23 cellular contexts compared by ENCODE assay signal in the genomic region with DNA sequence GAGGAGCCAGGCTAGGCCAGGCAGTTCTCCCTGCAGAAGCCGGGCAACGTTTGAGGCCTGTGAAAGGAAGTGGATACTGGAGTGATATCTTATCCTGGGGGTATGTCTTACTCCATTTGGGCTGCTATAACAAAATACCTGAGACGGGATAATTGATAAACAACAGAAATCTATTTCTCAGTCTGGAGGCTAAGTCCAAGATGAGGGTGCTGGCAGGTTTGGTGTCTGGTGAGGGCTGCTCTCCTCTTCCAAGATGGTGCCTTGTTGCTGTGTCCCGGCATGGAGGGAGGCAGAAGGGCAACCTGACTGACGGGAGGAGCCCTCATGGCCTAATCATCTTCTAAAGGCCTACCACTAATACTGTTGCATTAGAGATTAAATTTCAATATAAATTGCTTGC.
"Had no signal": no experiment of that assay in that cellular context is flagged by ENCODE, and none has a peak within 500 bp of the region (broad histone marks: within the 10 kb centered on the region; RNA-seq: fewer than 3 reads in every experiment).

No MANE protein-coding gene starts in this region.

- DNase-seq: activated B cell treated with CpG ODN at 0.5 μM for 24 hours; activated CD4-positive, alpha-beta memory T cell treated with anti-CD3 and anti-CD28 coated beads, Interleukin-2, amount 10 ng/mL, durations not matched to agents 7 days and 5 days; activated CD4-positive, alpha-beta T cell treated with anti-CD3 and anti-CD28 coated beads for 1 hour; activated CD4-positive, alpha-beta T cell treated with anti-CD3 and anti-CD28 coated beads, Interleukin-2, amount 10 ng/mL, durations not matched to agents 24 days and 14 days; activated gamma-delta T cell; activated naive CD4-positive, alpha-beta T cell treated with anti-CD3 and anti-CD28 coated beads, Interleukin-2, amount 10 ng/mL, durations not matched to agents 7 days and 5 days; activated naive CD8-positive, alpha-beta T cell treated with anti-CD3 and anti-CD28 coated beads for 36 hours; activated T-cell treated with anti-CD3 and anti-CD28 coated beads for 4 hours; activated T-cell treated with anti-CD3 and anti-CD28 coated beads, Interleukin-2, amount 50 U/mL, for 48 hours; brain microvascular endothelial cell; MM.1S; NCI-H1105 treated with DMSO at 0.1 percent for 48 hours; NCI-H1436 treated with DMSO at 0.1 percent for 48 hours; NCI-H187 treated with DMSO at 0.1 percent for 48 hours; NCI-H2081 treated with DMSO at 0.1 percent for 48 hours; NCI-H446; NCI-H524; Peyer's patch; SHP77; T-helper 17 cell; T-helper 9 cell had no signal

- H3K27ac ChIP-seq: brain microvascular endothelial cell, cardiac muscle cell had no signal

- H3K36me3 ChIP-seq: brain microvascular endothelial cell, cardiac muscle cell, Peyer's patch had no signal

- ATAC-seq: activated T-helper 17 cell treated with anti-CD3 and anti-CD28 coated beads, Interleukin-2, amount 50 U/mL, for 72 hours; T-helper 17 cell had no signal

- H3K27me3 Mint-ChIP-seq: activated B cell treated with CpG ODN at 0.5 μM for 24 hours; activated CD4-positive, alpha-beta memory T cell treated with anti-CD3 and anti-CD28 coated beads, Interleukin-2, amount 10 ng/mL, durations not matched to agents 7 days and 5 days; activated naive CD8-positive, alpha-beta T cell treated with anti-CD3 and anti-CD28 coated beads for 36 hours; activated T-helper 17 cell treated with anti-CD3 and anti-CD28 coated beads, Interleukin-2, amount 50 U/mL, for 72 hours; T-helper 17 cell had no signal

- H3K27ac Mint-ChIP-seq: activated B cell treated with CpG ODN at 0.5 μM for 24 hours; activated CD4-positive, alpha-beta memory T cell treated with anti-CD3 and anti-CD28 coated beads, Interleukin-2, amount 10 ng/mL, durations not matched to agents 7 days and 5 days; activated CD4-positive, alpha-beta T cell treated with anti-CD3 and anti-CD28 coated beads, Interleukin-2, amount 10 ng/mL, durations not matched to agents 24 days and 14 days; activated naive CD4-positive, alpha-beta T cell treated with anti-CD3 and anti-CD28 coated beads, Interleukin-2, amount 10 ng/mL, durations not matched to agents 7 days and 5 days; activated naive CD8-positive, alpha-beta T cell treated with anti-CD3 and anti-CD28 coated beads for 36 hours; activated T-helper 17 cell treated with anti-CD3 and anti-CD28 coated beads, Interleukin-2, amount 50 U/mL, for 72 hours; T-helper 17 cell had no signal

- H3K4me1 Mint-ChIP-seq: activated CD4-positive, alpha-beta memory T cell treated with anti-CD3 and anti-CD28 coated beads, Interleukin-2, amount 10 ng/mL, durations not matched to agents 7 days and 5 days; activated T-helper 17 cell treated with anti-CD3 and anti-CD28 coated beads, Interleukin-2, amount 50 U/mL, for 72 hours had no signal

- H3K4me3 Mint-ChIP-seq: activated B cell treated with CpG ODN at 0.5 μM for 24 hours; activated CD4-positive, alpha-beta memory T cell treated with anti-CD3 and anti-CD28 coated beads, Interleukin-2, amount 10 ng/mL, durations not matched to agents 7 days and 5 days; activated CD4-positive, alpha-beta T cell treated with anti-CD3 and anti-CD28 coated beads, Interleukin-2, amount 10 ng/mL, durations not matched to agents 24 days and 14 days; activated naive CD4-positive, alpha-beta T cell treated with anti-CD3 and anti-CD28 coated beads, Interleukin-2, amount 10 ng/mL, durations not matched to agents 7 days and 5 days; activated naive CD8-positive, alpha-beta T cell treated with anti-CD3 and anti-CD28 coated beads for 36 hours; activated T-helper 17 cell treated with anti-CD3 and anti-CD28 coated beads, Interleukin-2, amount 50 U/mL, for 72 hours; T-helper 17 cell had no signal

- H3K36me3 Mint-ChIP-seq: activated naive CD4-positive, alpha-beta T cell treated with anti-CD3 and anti-CD28 coated beads, Interleukin-2, amount 10 ng/mL, durations not matched to agents 7 days and 5 days; activated naive CD8-positive, alpha-beta T cell treated with anti-CD3 and anti-CD28 coated beads for 36 hours had no signal

- H3K27me3 ChIP-seq: brain microvascular endothelial cell, cardiac muscle cell, Peyer's patch had no signal

- H3K9me3 ChIP-seq: Peyer's patch had no signal

- H3K9me3 Mint-ChIP-seq: activated B cell treated with CpG ODN at 0.5 μM for 24 hours; activated CD4-positive, alpha-beta memory T cell treated with anti-CD3 and anti-CD28 coated beads, Interleukin-2, amount 10 ng/mL, durations not matched to agents 7 days and 5 days; activated CD4-positive, alpha-beta T cell treated with anti-CD3 and anti-CD28 coated beads, Interleukin-2, amount 10 ng/mL, durations not matched to agents 24 days and 14 days; activated naive CD4-positive, alpha-beta T cell treated with anti-CD3 and anti-CD28 coated beads, Interleukin-2, amount 10 ng/mL, durations not matched to agents 7 days and 5 days; activated naive CD8-positive, alpha-beta T cell treated with anti-CD3 and anti-CD28 coated beads for 36 hours; activated T-helper 17 cell treated with anti-CD3 and anti-CD28 coated beads, Interleukin-2, amount 50 U/mL, for 72 hours had no signal

- H3K4me3 ChIP-seq: cardiac muscle cell, Peyer's patch had no signal
